Comparison of ENCODE assay signal across 10 cellular contexts in genomic region chr11:11243258-11243789, GRCh38.
DNase-seq lines count a peak whose midpoint lies in the region; ATAC-seq and TF ChIP-seq lines count a peak whose summit lies in the region.
"Had no signal": no experiment of that assay in that cellular context is flagged by ENCODE, and none has a peak within 500 bp of the region (broad histone marks: within the 10 kb centered on the region; RNA-seq: fewer than 3 reads in every experiment).

No MANE protein-coding gene starts in this region.

- no peaks in the 10 kb centered on the region for H3K79me1 ChIP-seq in trophoblast cell (ENCODE audit: low read length)

- no peak overlapping the region for H3K4ac ChIP-seq in trophoblast cell (ENCODE audit: low read depth, low read length)

- no peak overlapping the region for H3K23ac ChIP-seq in trophoblast cell (ENCODE audit: low read length)

- no peak overlapping the region for H2BK5ac ChIP-seq in trophoblast cell (ENCODE audit: low read depth, low read length, poor library complexity)

- no peak overlapping the region for H3K27ac ChIP-seq in trophoblast cell (ENCODE audit: low read depth, low read length)
- H3K27ac ChIP-seq: neutrophil had no signal

- intact Hi-C loops in left ventricle myocardium superior (cut with micrococcal nuclease) (no loop called here), posterior cingulate gyrus (cut with DNase I) (no loop called here)

- peak overlapping the region; percentile 25 for H3K4me3 Mint-ChIP-seq in activated T-helper 17 cell treated with anti-CD3 and anti-CD28 coated beads, Interleukin-2, amount 50 U/mL, for 72 hours

- H3K4me1 ChIP-seq in trophoblast cell (ENCODE audit: control insufficient read depth in 1 of 2, insufficient read depth in 2 of 2, low read length in 2 of 2) = peaks cover 7 to 9% of the 10 kb centered on the region in 2 experiments

- DNase-seq in Ammon's horn (ENCODE audit: low spot score) (peak; percentile 20), left ventricle myocardium superior (peak; percentile 65), trophoblast cell (peak; percentile 42 to 59), posterior cingulate gyrus (no peak), foreskin fibroblast (no peak), hippocampal formation (lab: John Stamatoyannopoulos, UW) (no peak), amygdala (lab: John Stamatoyannopoulos, UW) (no peak)
- DNase-seq: activated gamma-delta T cell treated with Interleukin-2 at 50 U/mL for 16 hours had no signal

- no peaks in the 10 kb centered on the region for H3K27me3 ChIP-seq in trophoblast cell (ENCODE audit: insufficient read depth, low read length)
- H3K27me3 ChIP-seq: neutrophil had no signal

- no peak overlapping the region for H4K8ac ChIP-seq in trophoblast cell (ENCODE audit: low read depth, low read length)

- no peak overlapping the region for H3K18ac ChIP-seq in trophoblast cell (ENCODE audit: low read length)

- H4K91ac ChIP-seq in trophoblast cell (ENCODE audit: low read depth, low read length) = no peak overlapping the region

- TF ChIP-seq CTCF in foreskin fibroblast (IDR thresholded peaks at IDR 0.05; ENCODE audit: low read depth, low read length) = no peak

- H3K4me3 ChIP-seq in trophoblast cell (ENCODE audit: low read depth, low read length) (no peak overlapping the region), foreskin fibroblast (ENCODE audit: low read depth in 1 of 2, low read length in 2 of 2) (no peak overlapping the region)

- H3K36me3 Mint-ChIP-seq in activated T-helper 17 cell treated with anti-CD3 and anti-CD28 coated beads, Interleukin-2, amount 50 U/mL, for 72 hours (ENCODE audit: low read depth) = no peaks in the 10 kb centered on the region

- no peaks in the 10 kb centered on the region for H3K79me2 ChIP-seq in trophoblast cell (ENCODE audit: control insufficient read depth, insufficient read depth, low read length, poor library complexity)

- peak; percentile 11 for ATAC-seq in activated T-helper 17 cell treated with anti-CD3 and anti-CD28 coated beads, Interleukin-2, amount 50 U/mL, for 72 hours (replicated peaks)
- peak; percentile 75 for ATAC-seq in left ventricle myocardium superior

- no peak overlapping the region for H2AFZ ChIP-seq in trophoblast cell (ENCODE audit: insufficient read depth, low read length, poor library complexity)

- H3K9ac ChIP-seq in trophoblast cell (ENCODE audit: low read length) = no peak overlapping the region

- no peak overlapping the region for H4K12ac ChIP-seq in trophoblast cell (ENCODE audit: low read depth, low read length)

- peaks cover 3% of the 10 kb centered on the region for H3K9me3 Mint-ChIP-seq in activated T-helper 17 cell treated with anti-CD3 and anti-CD28 coated beads, Interleukin-2, amount 50 U/mL, for 72 hours

- H3K27me3 Mint-ChIP-seq in activated T-helper 17 cell treated with anti-CD3 and anti-CD28 coated beads, Interleukin-2, amount 50 U/mL, for 72 hours = no peaks in the 10 kb centered on the region

- no peaks in the 10 kb centered on the region for H3K36me3 ChIP-seq in trophoblast cell (ENCODE audit: control insufficient read depth in 1 of 2, insufficient read depth in 2 of 2, low read length in 2 of 2)
- H3K36me3 ChIP-seq: neutrophil had no signal

- H2BK120ac ChIP-seq in trophoblast cell (ENCODE audit: insufficient read depth, low read length, poor library complexity) = no peak overlapping the region

- H3K4me2 ChIP-seq in trophoblast cell (ENCODE audit: low read length) = no peak overlapping the region

- no CpG with 5 or more reads among the region's 7 CpGs for WGBS in trophoblast cell (ENCODE audit: extremely low coverage, insufficient coverage, insufficient read length)

- H3K9me3 ChIP-seq in trophoblast cell (ENCODE audit: insufficient read depth, low read depth, low read length) = no peaks in the 10 kb centered on the region
- H3K9me3 ChIP-seq: neutrophil had no signal

- peaks cover 25% of the 10 kb centered on the region for H3K4me1 Mint-ChIP-seq in activated T-helper 17 cell treated with anti-CD3 and anti-CD28 coated beads, Interleukin-2, amount 50 U/mL, for 72 hours

- peak overlapping the region; percentile 83 for H3K27ac Mint-ChIP-seq in activated T-helper 17 cell treated with anti-CD3 and anti-CD28 coated beads, Interleukin-2, amount 50 U/mL, for 72 hours

- no peak overlapping the region for H3K14ac ChIP-seq in trophoblast cell (ENCODE audit: low read length)

- H2BK12ac ChIP-seq in trophoblast cell (ENCODE audit: low read length) = no peak overlapping the region

- no peak overlapping the region for H2AK5ac ChIP-seq in trophoblast cell (ENCODE audit: low read length)

Comparison
In these comparisons a context has a peak if more than half of its experiments do, and no peak if none do; other contexts are left out.
1. DNase-seq: peak in Ammon's horn (single experiment), left ventricle myocardium superior (single experiment) and trophoblast cell (2 of 2); none in posterior cingulate gyrus (0 of 10), foreskin fibroblast (0 of 2), hippocampal formation (0 of 2) and amygdala (0 of 56).